8 cellular contexts compared by ENCODE assay signal in the genomic region with DNA sequence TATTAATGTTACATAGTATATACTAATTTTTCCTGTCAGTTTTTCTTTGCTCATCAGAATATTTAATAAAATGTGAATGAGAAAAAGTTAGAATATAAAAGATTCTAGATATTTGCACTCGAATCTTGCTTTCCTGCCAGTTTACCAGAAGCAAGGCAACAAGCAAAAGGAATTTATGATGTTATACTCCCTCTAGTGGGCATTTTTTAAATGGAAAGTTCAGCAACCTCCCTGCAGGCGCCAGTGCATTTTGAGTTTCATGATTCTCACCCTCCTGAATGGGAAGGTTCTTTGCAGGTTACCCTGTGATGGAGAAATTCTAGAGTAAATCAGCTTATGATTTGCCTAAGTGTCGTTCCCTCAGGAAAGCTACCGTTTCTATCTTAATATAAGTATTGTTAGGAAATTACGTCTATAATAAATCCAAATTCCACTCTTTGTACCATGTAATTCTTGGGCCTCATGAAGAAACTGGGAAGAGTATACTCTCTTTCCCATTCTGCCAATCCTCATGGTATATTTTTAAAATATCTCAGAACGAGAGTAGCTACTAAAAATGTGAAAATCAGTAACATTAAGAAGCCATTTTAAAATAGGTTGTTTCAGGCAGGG.
DNase-seq lines count a peak whose midpoint lies in the region; ATAC-seq, FAIRE-seq and TF ChIP-seq lines count a peak whose summit lies in the region.

No MANE protein-coding gene starts in this region.

- TF ChIP-seq EP300 in K562 (IDR thresholded peaks at IDR 0.05; ENCODE audit: low read length) = no peak
- no peak for TF ChIP-seq EP300 in upper lobe of left lung (IDR thresholded peaks at IDR 0.05)

- TF ChIP-seq RAD21 in K562 (CRISPR knock-in tag; conservative IDR thresholded peaks at IDR 0.05 in 1 of 2, IDR thresholded peaks at IDR 0.05 in 1 of 2) = peak; percentile 74 to 82

- no peaks in the 10 kb centered on the region for H3K9me1 ChIP-seq in K562 (ENCODE audit: control insufficient read depth, insufficient read depth, low read length)

- no TSS peak for BruUV-seq in K562 (replicated peaks; lab: Mats Ljungman, UMichigan)

- 4% methylated on average over 6 of the region's 6 CpGs for WGBS in K562 (ENCODE audit: insufficient coverage, low coverage, missing lambda C conversion rate)
- 23 to 24% methylated on average over 6 of the region's 6 CpGs for WGBS in upper lobe of left lung, 2 donors

- intact Hi-C loops in K562 (cut with micrococcal nuclease) = loop anchor here (1.0 to 10.0 kb wide), 4 partner anchors 613 to 1379 kb away; no protein-coding TSS in a partner anchor
- intact Hi-C loops in kidney (cut with DNase I) = loop anchor here (10.0 kb wide), 1 partner anchor 757 kb away; no protein-coding TSS in a partner anchor

- H4K20me1 ChIP-seq in K562 (replicated peaks; ENCODE audit: control insufficient read depth, insufficient read depth, low read length) = no peaks in the 10 kb centered on the region

- no peaks in the 10 kb centered on the region for H3K36me3 ChIP-seq in K562 (ENCODE audit: control insufficient read depth, insufficient read depth, low read length)
- no peaks in the 10 kb centered on the region for H3K36me3 ChIP-seq in kidney (ENCODE audit: control insufficient read depth in 1 of 2, insufficient read depth in 2 of 2, low read length in 2 of 2)
- H3K36me3 ChIP-seq in upper lobe of left lung = no peaks in the 10 kb centered on the region

- DNase-seq in EH (ENCODE audit: low read depth) (peak; percentile 66), NCI-H69 (lab: John Stamatoyannopoulos, UW) (peak; percentile 72), K562 (ENCODE audit: extremely low read depth in 1 of 4, low spot score in 3 of 4) (peak; percentile 49 to 70 (median 60)), kidney (no peak), upper lobe of left lung (no peak)
- DNase-seq in effector CD4-positive, alpha-beta T cell = no peak

- H3K4me2 ChIP-seq in K562 (ENCODE audit: insufficient read depth, low read length) = no peak overlapping the region

- CTCF ChIA-PET in K562 (lab: Yijun Ruan, JAX; ENCODE audit: low intra/inter-chr PET ratio) = interaction anchor here (1.3 kb wide), 1 partner anchor 767 kb away, joined by 6 read pairs; no protein-coding TSS in a partner anchor

- in situ Hi-C loops in K562 (cut with MboI) = loop anchor here (25.0 kb wide), 2 partner anchors 759 to 1359 kb away; no protein-coding TSS in a partner anchor

- FAIRE-seq in K562 (lab: Jason Lieb, UNC) = peak; percentile 94
- FAIRE-seq in kidney (lab: Jason Lieb, UNC) = peak; percentile 96

- ATAC-seq in GM21381 (IDR thresholded peaks at IDR 0.05; ENCODE audit: unreplicated experiment) (peak; percentile 87), HG03571 (IDR thresholded peaks at IDR 0.05; ENCODE audit: unreplicated experiment) (peak; percentile 71), K562 (peak; percentile 93), upper lobe of left lung (ENCODE audit: low FRiP score in 2 of 2) (peak in 1 of 2 donors; percentile 73)

- H3K4me3 ChIP-seq in K562 (no peak overlapping the region), kidney (ENCODE audit: low read length in 2 of 2) (no peak overlapping the region), upper lobe of left lung (no peak overlapping the region)

- H3K9me3 ChIP-seq in K562 (replicated peaks; ENCODE audit: control insufficient read depth, insufficient read depth, low read depth, low read length) = no peaks in the 10 kb centered on the region
- no peaks in the 10 kb centered on the region for H3K9me3 ChIP-seq in kidney (ENCODE audit: control insufficient read depth in 1 of 2, low read length in 2 of 2)
- no peaks in the 10 kb centered on the region for H3K9me3 ChIP-seq in upper lobe of left lung

- no peaks in the 10 kb centered on the region for H3K4me1 ChIP-seq in K562 (replicated peaks in 1 of 2; ENCODE audit: control insufficient read depth in 2 of 2, insufficient read depth in 2 of 2, low read length in 2 of 2)
- H3K4me1 ChIP-seq in kidney (ENCODE audit: control insufficient read depth in 1 of 2, insufficient read depth in 1 of 2, low read depth in 1 of 2, low read length in 2 of 2) = peaks cover 0 to 2% of the 10 kb centered on the region in 2 donors
- H3K4me1 ChIP-seq in upper lobe of left lung = peaks cover 4 to 14% (median 7%) of the 10 kb centered on the region in 4 donors

- POLR2A ChIA-PET in K562 (lab: Yijun Ruan, JAX) = no interaction called here

- no peak overlapping the region for H2AFZ ChIP-seq in K562 (ENCODE audit: low read depth, low read length)

- H3K27ac ChIP-seq in K562 (ENCODE audit: extremely low read depth, low read depth, low read length) (no peak overlapping the region), kidney (ENCODE audit: low read depth in 2 of 2, low read length in 2 of 2) (no peak overlapping the region), upper lobe of left lung (no peak overlapping the region)

- TF ChIP-seq POLR2A in K562 (conservative IDR thresholded peaks at IDR 0.05) (no peak), upper lobe of left lung (IDR thresholded peaks at IDR 0.05) (no peak)

- no peaks in the 10 kb centered on the region for H3K79me2 ChIP-seq in K562 (ENCODE audit: control insufficient read depth, insufficient read depth, low read length)

- no peaks in the 10 kb centered on the region for H3K27me3 ChIP-seq in K562 (ENCODE audit: control insufficient read depth in 2 of 2, insufficient read depth in 2 of 2, low read length in 2 of 2)
- no peaks in the 10 kb centered on the region for H3K27me3 ChIP-seq in upper lobe of left lung

- TF ChIP-seq CTCF in K562 (IDR thresholded peaks at IDR 0.05 in 2 of 3, conservative IDR thresholded peaks at IDR 0.05 in 1 of 3; ENCODE audit: insufficient read depth in 2 of 3, low read depth in 1 of 3, low read length in 3 of 3) (peak; percentile 72 to 87 (median 85)), kidney (IDR thresholded peaks at IDR 0.05; ENCODE audit: borderline replicate concordance, extremely low read depth, insufficient read depth) (peak; percentile 67), upper lobe of left lung (IDR thresholded peaks at IDR 0.05) (peak; percentile 69 to 86 (median 76))

- H3K9ac ChIP-seq in K562 (ENCODE audit: insufficient read depth in 1 of 2, low read depth in 2 of 2, low read length in 2 of 2) (no peak overlapping the region), kidney (ENCODE audit: low read length in 2 of 2) (no peak overlapping the region)

TF ChIP-seq in K562, 482 proteins besides CTCF, POLR2A, EP300 and RAD21:
- TF ChIP-seq, protein P1, sequence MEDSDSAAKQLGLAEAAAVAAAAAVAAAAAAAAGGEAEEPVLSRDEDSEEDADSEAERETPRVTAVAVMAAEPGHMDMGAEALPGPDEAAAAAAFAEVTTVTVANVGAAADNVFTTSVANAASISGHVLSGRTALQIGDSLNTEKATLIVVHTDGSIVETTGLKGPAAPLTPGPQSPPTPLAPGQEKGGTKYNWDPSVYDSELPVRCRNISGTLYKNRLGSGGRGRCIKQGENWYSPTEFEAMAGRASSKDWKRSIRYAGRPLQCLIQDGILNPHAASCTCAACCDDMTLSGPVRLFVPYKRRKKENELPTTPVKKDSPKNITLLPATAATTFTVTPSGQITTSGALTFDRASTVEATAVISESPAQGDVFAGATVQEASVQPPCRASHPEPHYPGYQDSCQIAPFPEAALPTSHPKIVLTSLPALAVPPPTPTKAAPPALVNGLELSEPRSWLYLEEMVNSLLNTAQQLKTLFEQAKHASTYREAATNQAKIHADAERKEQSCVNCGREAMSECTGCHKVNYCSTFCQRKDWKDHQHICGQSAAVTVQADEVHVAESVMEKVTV (CRISPR knock-in tag; IDR thresholded peaks at IDR 0.05) = 0 out of 2 replicates have a peak, but pooled peaks have one; percentile 29
- TF ChIP-seq, protein P2, sequence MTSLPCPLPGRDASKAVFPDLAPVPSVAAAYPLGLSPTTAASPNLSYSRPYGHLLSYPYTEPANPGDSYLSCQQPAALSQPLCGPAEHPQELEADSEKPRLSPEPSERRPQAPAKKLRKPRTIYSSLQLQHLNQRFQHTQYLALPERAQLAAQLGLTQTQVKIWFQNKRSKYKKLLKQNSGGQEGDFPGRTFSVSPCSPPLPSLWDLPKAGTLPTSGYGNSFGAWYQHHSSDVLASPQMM (CRISPR knock-in tag; IDR thresholded peaks at IDR 0.05) = no peak
- TF ChIP-seq EP400 (IDR thresholded peaks at IDR 0.05) = 0 out of 2 replicates have a peak, but pooled peaks have one; percentile 2
- no peak for TF ChIP-seq SRF (CRISPR knock-in tag; IDR thresholded peaks at IDR 0.05)
- TF ChIP-seq SMC3 (conservative IDR thresholded peaks at IDR 0.05; ENCODE audit: insufficient read depth, low read depth, low read length) = peak; percentile 61
- TF ChIP-seq FOXK2 (conservative IDR thresholded peaks at IDR 0.05 in 1 of 2, IDR thresholded peaks at IDR 0.05 in 1 of 2; ENCODE audit: low read depth in 2 of 2) = peak in 1 of 2 experiments; percentile 40; a peak in 1 of 4 replicates
- TF ChIP-seq SMARCA4 (IDR thresholded peaks at IDR 0.05) = no peak
TF ChIP-seq in K562: peak in this region for 4.

Comparison
In these comparisons a context has a peak if more than half of its experiments do, and no peak if none do; other contexts are left out.
1. DNase-seq: peak in EH (single experiment), NCI-H69 (single experiment) and K562 (4 of 4); none in kidney (single experiment), upper lobe of left lung (0 of 2) and effector CD4-positive, alpha-beta T cell (single experiment).
2. Peak in every context shown above with its lines, with median percentiles within 50 percentile points of each other: CTCF ChIP-seq.